Comparison of ENCODE assay signal across 33 cellular contexts in genomic region chr5:13470975-13471374, GRCh38.
"Had no signal": no experiment of that assay in that cellular context is flagged by ENCODE, and none has a peak within 500 bp of the region (broad histone marks: within the 10 kb centered on the region; RNA-seq: fewer than 3 reads in every experiment).

No MANE protein-coding gene starts in this region.

- H3K36me3 ChIP-seq: MG63 had no signal

- H3K4me2 ChIP-seq: KMS-11 had no signal

- H3K9ac ChIP-seq: KMS-11 had no signal

- DNase-seq: Karpas-422, Kasumi-1, MG63, MM.1S, NCI-H1048, NCI-H1092, NCI-H1092 treated with DMSO at 0.1 percent for 48 hours, NCI-H1105, NCI-H1105 treated with DMSO at 0.1 percent for 48 hours, NCI-H1417, NCI-H1417 treated with DMSO at 0.1 percent for 48 hours, NCI-H1436, NCI-H1436 treated with DMSO at 0.1 percent for 48 hours, NCI-H146, NCI-H1694, NCI-H1694 treated with DMSO at 0.1 percent for 48 hours, NCI-H187, NCI-H187 treated with DMSO at 0.1 percent for 48 hours, NCI-H1930, NCI-H2029, NCI-H2029 treated with DMSO at 0.1 percent for 48 hours, NCI-H2081, NCI-H2081 treated with DMSO at 0.1 percent for 48 hours, NCI-H2107, NCI-H2171, NCI-H2171 treated with DMSO at 0.1 percent for 48 hours, NCI-H2227 treated with DMSO at 0.1 percent for 48 hours, NCI-H226, NCI-H345, NCI-H446, NCI-H446 treated with DMSO at 0.1 percent for 48 hours, NCI-H510A had no signal

- H3K27me3 ChIP-seq: MG63 had no signal

- H3K4me3 ChIP-seq: MG63 had no signal

- H3K27ac ChIP-seq: KMS-11 had no signal
